In the genomic region with DNA sequence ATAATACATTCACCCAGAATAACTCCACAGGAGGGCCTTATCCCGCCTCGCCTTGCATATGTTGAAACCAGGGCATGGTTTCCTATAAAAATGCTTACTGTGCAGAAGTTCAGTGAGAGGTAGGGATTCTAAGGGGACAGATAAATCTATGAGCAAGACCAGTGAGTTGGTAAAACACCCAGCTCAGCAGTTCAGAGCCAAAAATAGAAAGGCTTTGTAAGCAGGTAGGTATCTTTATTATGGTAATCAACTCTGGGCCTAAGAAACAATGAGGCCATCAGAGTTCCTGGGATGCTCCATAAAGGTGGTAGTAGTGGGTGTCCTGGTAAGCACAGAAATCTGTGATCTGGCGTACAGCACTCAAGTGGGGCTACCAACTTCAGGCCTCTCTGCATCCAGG, we compare ENCODE assay signal across 16 cellular contexts.
"Had no signal": no experiment of that assay in that cellular context is flagged by ENCODE, and none has a peak within 500 bp of the region (broad histone marks: within the 10 kb centered on the region; RNA-seq: fewer than 3 reads in every experiment).

No MANE protein-coding gene starts in this region.

- H3K4me3 ChIP-seq: cardiac muscle cell, mucosa of descending colon, psoas muscle had no signal

- H3K27ac ChIP-seq: cardiac muscle cell, psoas muscle had no signal

- H3K27me3 ChIP-seq: cardiac muscle cell had no signal

- H3K36me3 ChIP-seq: cardiac muscle cell had no signal

- H3K9me3 ChIP-seq: mucosa of descending colon, psoas muscle had no signal

- ATAC-seq: activated CD8-positive, alpha-beta memory T cell treated with anti-CD3 and anti-CD28 coated beads, Interleukin-2, amount 10 ng/mL, durations not matched to agents 7 days and 5 days; left cardiac atrium; mucosa of descending colon; psoas muscle; sciatic nerve; stimulated activated memory B cell treated with anti-CD40 and anti-IgM and Interleukin-4, amounts not matched to agents 10 μg/mL and 1 μg/mL and 100 μg/mL, for 72 hours had no signal

- H3K4me1 ChIP-seq: psoas muscle had no signal

- FAIRE-seq: endothelial cell of umbilical vein had no signal

- DNase-seq: activated B cell treated with CpG ODN at 0.5 μM for 24 hours; activated CD4-positive, alpha-beta memory T cell treated with anti-CD3 and anti-CD28 coated beads for 36 hours; activated CD4-positive, alpha-beta T cell treated with anti-CD3 and anti-CD28 coated beads for 4 hours; activated CD8-positive, alpha-beta memory T cell treated with anti-CD3 and anti-CD28 coated beads, Interleukin-2, amount 10 ng/mL, durations not matched to agents 7 days and 5 days; dermis blood vessel endothelial cell; effector memory CD4-positive, alpha-beta T cell; left cardiac atrium; mesenchymal stem cell; mucosa of descending colon; naive B cell; psoas muscle; stimulated activated CD4-positive, alpha-beta T cell treated with anti-CD3 and anti-CD28 coated beads, Interleukin-4, amount 100 ng/mL, for 24 hours had no signal
